Comparison of ENCODE assay signal across 9 cellular contexts in the genomic region with DNA sequence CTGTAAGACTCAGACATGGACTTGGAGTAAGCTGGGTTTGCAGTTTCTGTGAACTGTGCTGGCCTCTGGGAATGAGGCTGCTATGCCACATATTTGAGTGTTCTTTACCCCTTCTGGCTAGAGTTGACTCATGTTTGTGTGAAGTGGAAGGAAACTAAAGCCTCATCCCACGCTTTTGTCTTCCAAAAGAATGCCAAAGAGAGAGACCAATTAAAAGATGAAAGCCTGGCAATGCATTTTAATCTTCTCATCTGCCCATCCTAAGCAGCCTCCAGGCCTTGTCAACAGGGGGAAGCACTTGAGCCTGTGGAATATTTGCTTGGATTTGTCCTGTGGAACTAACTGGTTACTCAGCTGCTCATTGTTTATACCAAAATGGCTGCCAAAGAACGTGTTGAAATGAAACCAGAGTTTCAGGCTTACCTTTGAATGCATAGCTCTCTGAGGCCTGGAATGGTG. TPM values are rescaled to one million over a fixed set of nuclear protein-coding genes. Genes with fewer than 3 reads are reported as not detected.
DNase-seq lines count a peak whose midpoint lies in the region; ATAC-seq and TF ChIP-seq lines count a peak whose summit lies in the region.
"Had no signal": no experiment of that assay in that cellular context is flagged by ENCODE, and none has a peak within 500 bp of the region (broad histone marks: within the 10 kb centered on the region; RNA-seq: fewer than 3 reads in every experiment).

No MANE protein-coding gene starts in this region.

- peaks cover 48% of the 10 kb centered on the region for H3K4me1 Mint-ChIP-seq in osteocyte (ENCODE audit: unreplicated experiment)

- peak overlapping the region; percentile 29 for H3K4me3 Mint-ChIP-seq in osteocyte (ENCODE audit: unreplicated experiment)

- peak; percentile 44 for TF ChIP-seq CTCF in osteocyte (IDR thresholded peaks at IDR 0.05)

- peaks cover 7% of the 10 kb centered on the region for H3K9me3 Mint-ChIP-seq in osteocyte (ENCODE audit: unreplicated experiment)

- peak; percentile 3 for DNase-seq in NCI-H2107 (lab: John Stamatoyannopoulos, UW)
- no peak for DNase-seq in NCI-H2107 treated with DMSO at 0.1 percent for 48 hours (lab: John Stamatoyannopoulos, UW; ENCODE audit: unreplicated experiment)
- DNase-seq in NCI-H146 treated with DMSO at 0.1 percent for 48 hours (lab: John Stamatoyannopoulos, UW; ENCODE audit: unreplicated experiment): peak; percentile 82
- peak; percentile 49 for DNase-seq in dermis blood vessel endothelial cell
- no peak for DNase-seq in osteocyte (ENCODE audit: extremely low spot score, unreplicated experiment)
- no peak for DNase-seq in C1 segment of cervical spinal cord (lab: John Stamatoyannopoulos, UW)
- no peak for DNase-seq in activated T-cell treated with anti-CD3 and anti-CD28 coated beads, Interleukin-2, amount 50 U/mL, for 48 hours
- DNase-seq: NCI-H446 had no signal

- no peak for ATAC-seq in HG03175 (IDR thresholded peaks at IDR 0.05; ENCODE audit: unreplicated experiment)

- H3K36me3 Mint-ChIP-seq in osteocyte (ENCODE audit: unreplicated experiment): peaks cover 15% of the 10 kb centered on the region

- H3K27me3 Mint-ChIP-seq in osteocyte (ENCODE audit: unreplicated experiment): no peaks in the 10 kb centered on the region

- peak overlapping the region; percentile 97 for H3K27ac Mint-ChIP-seq in osteocyte (ENCODE audit: unreplicated experiment)

RNA-seq across cellular contexts. Expression of gene LMO7, which starts 49.1 kb away (rescaled TPM):
- 36.8 and 45.3 TPM in 2 replicates for total RNA-seq in dermis blood vessel endothelial cell
- total RNA-seq in osteocyte: 213 and 239 TPM in 2 replicates

Comparison
In these comparisons a context has a peak if more than half of its experiments do, and no peak if none do; other contexts are left out.
1. DNase-seq: peak in NCI-H2107 (single experiment), NCI-H146 treated with DMSO at 0.1 percent for 48 hours (single experiment) and dermis blood vessel endothelial cell (single experiment); none in NCI-H2107 treated with DMSO at 0.1 percent for 48 hours (single experiment), osteocyte (single experiment), C1 segment of cervical spinal cord (0 of 14) and activated T-cell treated with anti-CD3 and anti-CD28 coated beads, Interleukin-2, amount 50 U/mL, for 48 hours (0 of 2).